ENCODE assay signal across 21 cellular contexts in genomic region chr16:3276679-3277078, GRCh38. TPM values are rescaled to one million over a fixed set of nuclear protein-coding genes. Genes with fewer than 3 reads are reported as not detected.
"Had no signal": no experiment of that assay in that cellular context is flagged by ENCODE, and none has a peak within 500 bp of the region (broad histone marks: within the 10 kb centered on the region; RNA-seq: fewer than 3 reads in every experiment).

No MANE protein-coding gene starts in this region.

- H3K4me3 ChIP-seq: SJSA1, SK-N-MC had no signal

- H3K27ac ChIP-seq: SJSA1, SK-N-MC had no signal

- H3K9me3 ChIP-seq: SJSA1 had no signal

- DNase-seq: KBM-7, MV-4-11, NCI-H1048, NCI-H1105, NCI-H1417, NCI-H1436 treated with DMSO at 0.1 percent for 48 hours, NCI-H1694, NCI-H187 treated with DMSO at 0.1 percent for 48 hours, NCI-H2029 treated with DMSO at 0.1 percent for 48 hours, NCI-H2107, NCI-H2227 treated with DMSO at 0.1 percent for 48 hours, NCI-H446, NCI-H510A, NCI-H69, NCI-H774, Right ventricle myocardium superior, SIG-M5 had no signal

- H3K36me3 ChIP-seq: SJSA1 had no signal

- H3K4me1 ChIP-seq: SJSA1 had no signal

RNA-seq across cellular contexts. Expression of gene MEFV, which starts 20.2 kb away (rescaled TPM):
- total RNA-seq: HT1080, SJSA1 had no signal
- polyA plus RNA-seq: IgD-negative memory B cell had no signal
